In genomic region chr7:1386623-1387220, GRCh38 we compare ENCODE assay signal across 16 cellular contexts.
DNase-seq lines count a peak whose midpoint lies in the region; ATAC-seq lines count a peak whose summit lies in the region.
"Had no signal": no experiment of that assay in that cellular context is flagged by ENCODE, and none has a peak within 500 bp of the region (broad histone marks: within the 10 kb centered on the region; RNA-seq: fewer than 3 reads in every experiment).

No MANE protein-coding gene starts in this region.

- H3K4me1 ChIP-seq in aorta (ENCODE audit: control insufficient read depth in 1 of 2, insufficient read depth in 2 of 2, low read length in 2 of 2): no peaks in the 10 kb centered on the region
- H3K4me1 ChIP-seq: SJCRH30, transverse colon had no signal

- peaks cover 3% of the 10 kb centered on the region for H3K9me3 ChIP-seq in aorta (ENCODE audit: control insufficient read depth, low read length)
- H3K9me3 ChIP-seq: SJCRH30, transverse colon had no signal

- intact Hi-C loops in Right ventricle myocardium inferior (cut with DNase I) (no loop called here), cardiac septum (cut with DNase I) (no loop called here), aorta (cut with DNase I) (no loop called here)

- WGBS in aorta, 2 donors: 48 to 50% methylated on average over 24 to 25 of the region's 25 CpGs

- peak; percentile 45 for DNase-seq in Right ventricle myocardium inferior (ENCODE audit: missing footprints)
- DNase-seq in cardiac septum (ENCODE audit: low spot score): no peak
- peak; percentile 34 for DNase-seq in NCI-H1092 (lab: John Stamatoyannopoulos, UW)
- DNase-seq in RPMI8226: peak; percentile 68
- DNase-seq in aorta: no peak
- no peak for DNase-seq in NCI-H226
- no peak for DNase-seq in stimulated activated CD4-positive, alpha-beta T cell treated with anti-CD3 and anti-CD28 coated beads, Interleukin-4, amount 100 ng/mL, for 24 hours
- DNase-seq: activated CD4-positive, alpha-beta T cell treated with anti-CD3 and anti-CD28 coated beads, Interleukin-2, amount 50 U/mL, for 48 hours; activated naive CD4-positive, alpha-beta T cell treated with anti-CD3 and anti-CD28 coated beads for 36 hours; effector memory CD8-positive, alpha-beta T cell; natural killer cell; SJCRH30; stimulated activated CD4-positive, alpha-beta T cell treated with anti-CD3 and anti-CD28 coated beads, Interleukin-2, amount 100 ng/mL, for 24 hours; transverse colon had no signal

- H3K27me3 ChIP-seq in aorta (ENCODE audit: control insufficient read depth in 1 of 2, insufficient read depth in 2 of 2, low read length in 1 of 2): no peaks in the 10 kb centered on the region

- no peaks in the 10 kb centered on the region for H3K36me3 ChIP-seq in aorta (ENCODE audit: control insufficient read depth in 1 of 2, insufficient read depth in 2 of 2, low read length in 1 of 2)
- H3K36me3 ChIP-seq: SJCRH30, transverse colon had no signal

- no peak for ATAC-seq in Right ventricle myocardium inferior
- peak; percentile 6 for ATAC-seq in aorta (ENCODE audit: low FRiP score)
- ATAC-seq: effector memory CD8-positive, alpha-beta T cell; HCT116; natural killer cell had no signal

- H3K4me3 ChIP-seq in aorta (ENCODE audit: low read length in 2 of 2): no peak overlapping the region
- H3K4me3 ChIP-seq: SJCRH30, transverse colon had no signal

- H3K27ac ChIP-seq in aorta (ENCODE audit: low read depth in 1 of 2, low read length in 2 of 2): no peak overlapping the region
- H3K27ac ChIP-seq: C4-2B, SJCRH30, transverse colon had no signal

Comparison
In these comparisons a context has a peak if more than half of its experiments do, and no peak if none do; other contexts are left out.
1. DNase-seq: peak in Right ventricle myocardium inferior (single experiment), NCI-H1092 (single experiment) and RPMI8226 (single experiment); none in cardiac septum (single experiment), aorta (0 of 2), NCI-H226 (single experiment) and stimulated activated CD4-positive, alpha-beta T cell treated with anti-CD3 and anti-CD28 coated beads, Interleukin-4, amount 100 ng/mL, for 24 hours (single experiment).